Comparison of ENCODE assay signal across 8 cellular contexts in the genomic region with DNA sequence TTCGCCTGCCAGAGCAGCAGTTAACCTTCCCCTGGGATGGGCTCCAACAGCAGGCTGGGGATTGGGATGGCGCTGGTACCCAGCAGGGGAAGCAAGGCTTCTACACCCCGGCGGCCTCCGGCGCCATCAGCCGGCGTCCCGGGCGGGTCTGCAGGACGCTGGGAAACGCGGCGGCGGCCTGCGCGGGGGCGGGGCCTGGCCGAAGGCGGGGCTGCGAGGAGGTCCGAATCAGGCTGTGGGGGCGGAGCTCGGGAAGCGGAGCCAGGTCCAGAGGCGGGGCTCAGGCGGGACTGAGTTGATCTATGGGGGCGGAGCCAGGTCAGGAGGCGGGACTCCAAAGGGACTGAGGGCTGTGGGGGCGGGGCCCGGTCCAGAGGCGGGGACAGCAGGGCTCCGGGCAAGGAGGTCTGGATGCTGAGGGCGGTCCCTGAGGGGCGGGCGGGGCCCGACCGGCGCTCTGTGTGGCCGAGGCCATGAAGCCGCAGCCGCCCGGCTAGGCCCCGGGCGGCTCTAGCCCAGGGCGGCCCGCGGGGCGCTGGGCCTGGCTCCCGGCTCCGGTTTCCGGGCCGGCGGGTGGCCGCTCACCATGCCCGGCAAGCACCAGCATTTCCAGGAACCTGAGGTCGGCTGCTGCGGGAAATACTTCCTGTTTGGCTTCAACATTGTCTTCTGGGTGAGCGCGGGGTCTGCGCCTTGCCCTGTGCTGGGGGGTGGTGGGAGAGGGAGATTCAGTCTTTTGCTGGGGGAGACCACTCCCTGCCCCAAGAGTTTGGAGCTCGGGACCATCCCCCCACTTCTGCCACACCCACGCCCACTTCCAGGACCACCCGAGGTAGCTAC. TPM values are rescaled to one million over a fixed set of nuclear protein-coding genes. Genes with fewer than 3 reads are reported as not detected.
DNase-seq lines count a peak whose midpoint lies in the region; ATAC-seq lines count a peak whose summit lies in the region.

A gene with protein sequence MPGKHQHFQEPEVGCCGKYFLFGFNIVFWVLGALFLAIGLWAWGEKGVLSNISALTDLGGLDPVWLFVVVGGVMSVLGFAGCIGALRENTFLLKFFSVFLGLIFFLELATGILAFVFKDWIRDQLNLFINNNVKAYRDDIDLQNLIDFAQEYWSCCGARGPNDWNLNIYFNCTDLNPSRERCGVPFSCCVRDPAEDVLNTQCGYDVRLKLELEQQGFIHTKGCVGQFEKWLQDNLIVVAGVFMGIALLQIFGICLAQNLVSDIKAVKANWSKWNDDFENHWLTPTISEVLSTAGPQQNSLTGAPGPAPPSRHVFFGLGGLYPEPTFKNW (plus strand): TSS at position 455 of the 840 bp plus-strand sequence. CDS start 132 bp downstream, at position 587.

- H3K27ac Mint-ChIP-seq in activated CD4-positive, alpha-beta T cell treated with anti-CD3 and anti-CD28 coated beads, Interleukin-2, amount 10 ng/mL, durations not matched to agents 7 days and 5 days, result peak within 1 kb of the TSS; percentile 88

- DNase-seq in C1 segment of cervical spinal cord (lab: John Stamatoyannopoulos, UW), result peak; percentile 73 to 99 (median 97)
- DNase-seq in NCI-H69 (lab: John Stamatoyannopoulos, UW), result peak; percentile 100
- peak; percentile 99 for DNase-seq in activated CD4-positive, alpha-beta T cell treated with anti-CD3 and anti-CD28 coated beads, Interleukin-2, amount 10 ng/mL, durations not matched to agents 7 days and 5 days
- peak; percentile 70 for DNase-seq in cortex of kidney (lab: John Stamatoyannopoulos, UW)
- peak; percentile 100 for DNase-seq in left kidney (ENCODE audit: low read depth, low spot score)
- peak; percentile 99 to 100 for DNase-seq in stimulated activated CD4-positive, alpha-beta T cell treated with anti-CD3 and anti-CD28 coated beads, Interleukin-2, amount 100 ng/mL, for 24 hours

- no peaks in the 10 kb centered on the region for H3K9me3 Mint-ChIP-seq in activated CD4-positive, alpha-beta T cell treated with anti-CD3 and anti-CD28 coated beads, Interleukin-2, amount 10 ng/mL, durations not matched to agents 7 days and 5 days

- peak; percentile 90 for ATAC-seq in GM19351 (IDR thresholded peaks at IDR 0.05; ENCODE audit: unreplicated experiment)
- peak; percentile 96 for ATAC-seq in HG03521 (IDR thresholded peaks at IDR 0.05; ENCODE audit: unreplicated experiment)

- CTCF ChIA-PET in activated CD4-positive, alpha-beta T cell treated with anti-CD3 and anti-CD28 coated beads, Interleukin-2, amount 10 ng/mL, durations not matched to agents 7 days and 5 days (lab: Charles Lee), result interaction anchor here (0.5 to 10.6 kb wide), 6 partner anchors 9 to 286 kb away, joined by 3 to 76 read pairs (median 3); a partner anchor contains a TSS

- no peaks in the 10 kb centered on the region for H3K27me3 Mint-ChIP-seq in activated CD4-positive, alpha-beta T cell treated with anti-CD3 and anti-CD28 coated beads, Interleukin-2, amount 10 ng/mL, durations not matched to agents 7 days and 5 days

- peak within 1 kb of the TSS; percentile 73 for H3K4me3 Mint-ChIP-seq in activated CD4-positive, alpha-beta T cell treated with anti-CD3 and anti-CD28 coated beads, Interleukin-2, amount 10 ng/mL, durations not matched to agents 7 days and 5 days

- peaks cover 50% of the 10 kb centered on the region for H3K4me1 Mint-ChIP-seq in activated CD4-positive, alpha-beta T cell treated with anti-CD3 and anti-CD28 coated beads, Interleukin-2, amount 10 ng/mL, durations not matched to agents 7 days and 5 days

- H3K36me3 Mint-ChIP-seq in activated CD4-positive, alpha-beta T cell treated with anti-CD3 and anti-CD28 coated beads, Interleukin-2, amount 10 ng/mL, durations not matched to agents 7 days and 5 days (ENCODE audit: low read depth), result peaks cover 2% of the 10 kb centered on the region

- POLR2A ChIA-PET in activated CD4-positive, alpha-beta T cell treated with anti-CD3 and anti-CD28 coated beads, Interleukin-2, amount 10 ng/mL, durations not matched to agents 7 days and 5 days (lab: Charles Lee), result interaction anchor here (0.5 kb wide), 1 partner anchor 12 kb away, joined by 3 read pairs; no protein-coding TSS in a partner anchor

RNA-seq across cellular contexts. Expression of the gene that starts here (rescaled TPM):
- 10 to 100 TPM; 39.6 to 42.5 TPM for total RNA-seq in activated CD4-positive, alpha-beta T cell treated with anti-CD3 and anti-CD28 coated beads, Interleukin-2, amount 10 ng/mL, durations not matched to agents 7 days and 5 days

Comparison
In these comparisons a context has a peak if more than half of its experiments do, and no peak if none do; other contexts are left out.
1. Peak in every context shown above with its lines: DNase-seq and ATAC-seq.